11 cellular contexts compared by ENCODE assay signal in genomic region chr17:45091778-45092425, GRCh38. TPM values are rescaled to one million over a fixed set of nuclear protein-coding genes. Genes with fewer than 3 reads are reported as not detected.
DNase-seq lines count a peak whose midpoint lies in the region; ATAC-seq, FAIRE-seq and TF ChIP-seq lines count a peak whose summit lies in the region.
"Had no signal": no experiment of that assay in that cellular context is flagged by ENCODE, and none has a peak within 500 bp of the region (broad histone marks: within the 10 kb centered on the region; RNA-seq: fewer than 3 reads in every experiment).

No MANE protein-coding gene starts in this region.

- H4K20me1 ChIP-seq in osteoblast (ENCODE audit: insufficient read depth, low read length): no peaks in the 10 kb centered on the region

- DNase-seq in A549 (ENCODE audit: low read depth in 1 of 2, low spot score in 1 of 2): peak; percentile 57 to 61
- DNase-seq in MG63: peak; percentile 28
- DNase-seq in epithelial cell of esophagus (ENCODE audit: low read depth): peak; percentile 39
- peak; percentile 42 for DNase-seq in osteoblast (ENCODE audit: insufficient read length, low spot score, missing footprints)
- no peak for DNase-seq in SKM-1 (lab: John Stamatoyannopoulos, UW; ENCODE audit: unreplicated experiment)
- no peak for DNase-seq in medulla oblongata (ENCODE audit: extremely low spot score)
- DNase-seq in NCI-H82 treated with DMSO at 0.1 percent for 48 hours (lab: John Stamatoyannopoulos, UW; ENCODE audit: unreplicated experiment): no peak
- DNase-seq: activated CD4-positive, alpha-beta T cell treated with anti-CD3 and anti-CD28 coated beads, Interleukin-2, amount 10 ng/mL, durations not matched to agents 7 days and 5 days; C1 segment of cervical spinal cord had no signal

- 80% methylated on average over 11 of the region's 11 CpGs for WGBS in A549 (ENCODE audit: missing lambda C conversion rate)

- H3K4me2 ChIP-seq in A549 (peak overlapping the region; percentile 63; the same call in 2 of the 3 replicates), osteoblast (ENCODE audit: insufficient read depth, low read length) (peak overlapping the region; percentile 9)

- H2AFZ ChIP-seq in osteoblast (ENCODE audit: low read length): no peak overlapping the region

- peak overlapping the region; percentile 77 to 91 for H3K27ac ChIP-seq in A549
- H3K27ac ChIP-seq in osteoblast (ENCODE audit: low read depth, low read length): peak overlapping the region; percentile 96
- H3K27ac ChIP-seq: cardiac muscle cell had no signal

- CTCF ChIA-PET in A549 (lab: Yijun Ruan, JAX): interaction anchor here (0.8 to 30.6 kb wide), 5 partner anchors 12 to 316 kb away, joined by 3 to 742 read pairs (median 5); partner anchors contain the start of genes ACBD4 and PLCD3

- ATAC-seq in A549 (peak; percentile 3 to 10; a peak in 2 of 6 replicates), HG03159 (IDR thresholded peaks at IDR 0.05; ENCODE audit: unreplicated experiment) (no peak)

- no peak for TF ChIP-seq POLR2A in A549 (IDR thresholded peaks at IDR 0.05; ENCODE audit: low read length)

- FAIRE-seq in A549 (lab: Jason Lieb, UNC): no peak

- no peak for TF ChIP-seq CTCF in A549 (IDR thresholded peaks at IDR 0.05)
- no peak for TF ChIP-seq CTCF in epithelial cell of esophagus (IDR thresholded peaks at IDR 0.05; ENCODE audit: insufficient read depth, low read depth, low read length, missing control alignments)
- TF ChIP-seq CTCF in osteoblast (IDR thresholded peaks at IDR 0.05; ENCODE audit: extremely low read depth, low read depth, low read length): no peak

- peaks cover 18% of the 10 kb centered on the region for H3K79me2 ChIP-seq in osteoblast (ENCODE audit: insufficient read depth, low read length)

- peaks cover 88% of the 10 kb centered on the region for H3K36me3 ChIP-seq in MG63
- peaks cover 70% of the 10 kb centered on the region for H3K36me3 ChIP-seq in osteoblast (ENCODE audit: insufficient read depth, low read length)

- peaks cover 45% of the 10 kb centered on the region for H3K4me1 ChIP-seq in A549
- peaks cover 49% of the 10 kb centered on the region for H3K4me1 ChIP-seq in osteoblast (ENCODE audit: insufficient read depth, low read length)

- TF ChIP-seq RAD21 in A549 (conservative IDR thresholded peaks at IDR 0.05 in 1 of 2, IDR thresholded peaks at IDR 0.05 in 1 of 2): no peak

- H3K27me3 ChIP-seq in MG63 (no peaks in the 10 kb centered on the region), osteoblast (ENCODE audit: insufficient read depth, low read length) (no peaks in the 10 kb centered on the region)
- H3K27me3 ChIP-seq: cardiac muscle cell had no signal

- no peak overlapping the region for H3K4me3 ChIP-seq in A549
- no peak overlapping the region for H3K4me3 ChIP-seq in MG63
- no peak overlapping the region for H3K4me3 ChIP-seq in epithelial cell of esophagus (ENCODE audit: low read length)
- no peak overlapping the region for H3K4me3 ChIP-seq in osteoblast (ENCODE audit: insufficient read depth, low read length)
- H3K4me3 ChIP-seq: cardiac muscle cell had no signal

- POLR2A ChIA-PET in A549 (lab: Yijun Ruan, JAX): interaction anchor here (1.3 kb wide), 1 partner anchor 31 kb away, joined by 8 read pairs; the partner anchor contains the start of gene NMT1

- H3K9me3 ChIP-seq in A549: no peaks in the 10 kb centered on the region
- H3K9me3 ChIP-seq in MG63: peaks cover 3% of the 10 kb centered on the region
- H3K9me3 ChIP-seq in osteoblast (ENCODE audit: low read depth, low read length): no peaks in the 10 kb centered on the region

- no peak for TF ChIP-seq EP300 in A549 (IDR thresholded peaks at IDR 0.05)

TF ChIP-seq in A549, 52 proteins besides CTCF, POLR2A, EP300 and RAD21:
- TF ChIP-seq POLR2AphosphoS2 (conservative IDR thresholded peaks at IDR 0.05; ENCODE audit: low read length) (no peak), USF2 (IDR thresholded peaks at IDR 0.05) (peak; percentile 64), FOSL2 (IDR thresholded peaks at IDR 0.05) (peak; percentile 40; the same call in 1 of the 2 replicates), FOSL2 (CRISPR knock-in tag; IDR thresholded peaks at IDR 0.05) (peak; percentile 84), MAZ (IDR thresholded peaks at IDR 0.05; ENCODE audit: borderline replicate concordance, low read depth, low read length) (no peak), GATA3 (IDR thresholded peaks at IDR 0.05; ENCODE audit: borderline replicate concordance) (no peak), BHLHE40 (IDR thresholded peaks at IDR 0.05; ENCODE audit: low read depth, low read length) (peak; percentile 33; the same call in 1 of the 2 replicates), HES2 (IDR thresholded peaks at IDR 0.05) (no peak), CHD4 (IDR thresholded peaks at IDR 0.05; ENCODE audit: borderline replicate concordance) (no peak), MAX (IDR thresholded peaks at IDR 0.05) (peak; percentile 71; the same call in 1 of the 2 replicates)

RNA-seq across cellular contexts. Expression of gene NMT1, which starts 30.8 kb away (rescaled TPM):
- 82.9 and 95.8 TPM in 2 replicates for polyA plus RNA-seq in A549 (2011; rRNA removed)
- polyA plus RNA-seq in A549 (2012; cell fraction: cytosol; rRNA removed): 36.4 and 45.1 TPM in 2 replicates
- polyA plus RNA-seq in A549 (2012; cell fraction: nucleus; rRNA removed): 41.7 and 57.7 TPM in 2 replicates
- 270 to 323 TPM (median 299 TPM) in 3 replicates for polyA plus RNA-seq in A549 (2017; fragmentation: RNase III; extraction: RNeasy Plus Mini Kit Qiagen cat#74134 plus additional on column Dnase treatment)
- polyA minus RNA-seq in A549 (2011; rRNA and poly(A)+ RNA removed): 74.5 and 81.8 TPM in 2 replicates
- 103 and 154 TPM in 2 replicates for total RNA-seq in MG63 (2014; rRNA removed; shearing (Covaris generic); ENCODE audit: low replicate concordance)
- 51.8 and 66.6 TPM in 2 replicates for total RNA-seq in osteoblast

RNA-seq across cellular contexts. Expression of gene PLCD3, which starts 40.4 kb away (rescaled TPM):
- polyA plus RNA-seq in A549 (2011; rRNA removed) (55.5 and 56.6 TPM in 2 replicates), A549 (2017; fragmentation: RNase III; extraction: RNeasy Plus Mini Kit Qiagen cat#74134 plus additional on column Dnase treatment) (104 to 107 TPM (median 105 TPM) in 3 replicates)
- polyA plus RNA-seq in A549 (2012; cell fraction: cytosol; rRNA removed): 98.3 and 162 TPM in 2 replicates
- 215 and 231 TPM in 2 replicates for polyA plus RNA-seq in A549 (2012; cell fraction: nucleus; rRNA removed)
- polyA minus RNA-seq in A549 (2011; rRNA and poly(A)+ RNA removed): 138 and 167 TPM in 2 replicates
- total RNA-seq in MG63 (2014; rRNA removed; shearing (Covaris generic); ENCODE audit: low replicate concordance): 9.4 and 13.3 TPM in 2 replicates
- 31.5 and 47.7 TPM in 2 replicates for total RNA-seq in osteoblast

RNA-seq across cellular contexts. Expression of gene DCAKD, which starts 40.5 kb away (rescaled TPM):
- 21.4 and 26.2 TPM in 2 replicates for polyA plus RNA-seq in A549 (2011; rRNA removed)
- polyA plus RNA-seq in A549 (2012; cell fraction: cytosol; rRNA removed): 27.3 and 36.1 TPM in 2 replicates
- polyA plus RNA-seq in A549 (2012; cell fraction: nucleus; rRNA removed): 50.5 and 50.8 TPM in 2 replicates
- 17.4 to 18.7 TPM (median 18.2 TPM) in 3 replicates for polyA plus RNA-seq in A549 (2017; fragmentation: RNase III; extraction: RNeasy Plus Mini Kit Qiagen cat#74134 plus additional on column Dnase treatment)
- polyA minus RNA-seq in A549 (2011; rRNA and poly(A)+ RNA removed): 68.2 and 69.2 TPM in 2 replicates
- total RNA-seq in MG63 (2014; rRNA removed; shearing (Covaris generic); ENCODE audit: low replicate concordance): 20.7 and 24.1 TPM in 2 replicates
- total RNA-seq in osteoblast: 34.5 and 39.1 TPM in 2 replicates

RNA-seq across cellular contexts. Expression of gene ACBD4, which starts 43.6 kb away (rescaled TPM):
- 11.2 and 11.4 TPM in 2 replicates for polyA plus RNA-seq in A549 (2011; rRNA removed)
- polyA plus RNA-seq in A549 (2012; cell fraction: cytosol; rRNA removed): 9.6 and 13.5 TPM in 2 replicates
- polyA plus RNA-seq in A549 (2012; cell fraction: nucleus; rRNA removed): 34.8 and 36.5 TPM in 2 replicates
- polyA plus RNA-seq in A549 (2017; fragmentation: RNase III; extraction: RNeasy Plus Mini Kit Qiagen cat#74134 plus additional on column Dnase treatment): 13.0 to 14.8 TPM (median 13.7 TPM) in 3 replicates
- 10.6 and 12.4 TPM in 2 replicates for polyA minus RNA-seq in A549 (2011; rRNA and poly(A)+ RNA removed)
- total RNA-seq in MG63 (2014; rRNA removed; shearing (Covaris generic); ENCODE audit: low replicate concordance): 2.7 and 5.0 TPM in 2 replicates
- total RNA-seq in osteoblast: 4.7 and 6.2 TPM in 2 replicates

RNA-seq across cellular contexts. Expression of gene HEXIM1, which starts 56.4 kb away (rescaled TPM):
- polyA plus RNA-seq in A549 (2011; rRNA removed) (39.3 and 54.0 TPM in 2 replicates), A549 (2017; fragmentation: RNase III; extraction: RNeasy Plus Mini Kit Qiagen cat#74134 plus additional on column Dnase treatment) (118 to 143 TPM (median 131 TPM) in 3 replicates)
- 64.8 and 66.9 TPM in 2 replicates for polyA plus RNA-seq in A549 (2012; cell fraction: cytosol; rRNA removed)
- polyA plus RNA-seq in A549 (2012; cell fraction: nucleus; rRNA removed): 44.8 and 55.9 TPM in 2 replicates
- 17.3 and 25.6 TPM in 2 replicates for polyA minus RNA-seq in A549 (2011; rRNA and poly(A)+ RNA removed)
- total RNA-seq in MG63 (2014; rRNA removed; shearing (Covaris generic); ENCODE audit: low replicate concordance): 20.3 and 20.8 TPM in 2 replicates
- 10.9 and 12.1 TPM in 2 replicates for total RNA-seq in osteoblast

Comparison
In these comparisons a context has a peak if more than half of its experiments do, and no peak if none do; other contexts are left out.
1. DNase-seq: peak in A549 (2 of 2), MG63 (single experiment), epithelial cell of esophagus (single experiment) and osteoblast (single experiment); none in SKM-1 (single experiment), medulla oblongata (single experiment) and NCI-H82 treated with DMSO at 0.1 percent for 48 hours (single experiment).